Comparison of ENCODE assay signal across 8 cellular contexts in genomic region chr9:128552153-128552743, GRCh38.
DNase-seq lines count a peak whose midpoint lies in the region; ATAC-seq and TF ChIP-seq lines count a peak whose summit lies in the region.

Gene SPTAN1, plus strand, starts transcription at chr9:128552587. Its CDS starts 14,154 bp downstream, at chr9:128566741.

- ATAC-seq in effector memory CD8-positive, alpha-beta T cell (replicated peaks) = peak; percentile 80
- peak; percentile 81 for ATAC-seq in memory B cell (ENCODE audit: low read depth)

- peak within 1 kb of the TSS; percentile 97 to 99 for H3K27ac Mint-ChIP-seq in effector memory CD8-positive, alpha-beta T cell
- H3K27ac Mint-ChIP-seq in memory B cell = no peak within 1 kb of the TSS

- peak; percentile 94 for DNase-seq in COLO668 (lab: John Stamatoyannopoulos, UW; ENCODE audit: unreplicated experiment)
- peak; percentile 100 for DNase-seq in GM20000 (ENCODE audit: low spot score)
- peak; percentile 68 for DNase-seq in HS-5 (ENCODE audit: low read depth)
- peak; percentile 86 for DNase-seq in NK-92 treated with Interleukin-12 subunit alpha and Interleukin-12 subunit beta, amount 100 ng/mL, for 24 hours (lab: John Stamatoyannopoulos, UW)
- peak; percentile 97 for DNase-seq in activated CD8-positive, alpha-beta memory T cell treated with anti-CD3 and anti-CD28 coated beads for 24 hours
- peak; percentile 94 to 96 (median 95) for DNase-seq in effector memory CD8-positive, alpha-beta T cell
- peak; percentile 93 to 95 for DNase-seq in memory B cell (ENCODE audit: low spot score in 2 of 2)
- peak; percentile 83 for DNase-seq in stimulated activated CD8-positive, alpha-beta memory T cell treated with anti-CD3 and anti-CD28 coated beads, Interleukin-12 subunit alpha, Interleukin-12 subunit beta, amount 100 ng/mL, for 1 hour (ENCODE audit: low read depth)

- H3K4me1 Mint-ChIP-seq in effector memory CD8-positive, alpha-beta T cell (ENCODE audit: low read depth in 2 of 2) = peaks cover 20 to 24% of the 10 kb centered on the region in 2 donors
- H3K4me1 Mint-ChIP-seq in memory B cell = peaks cover 17% of the 10 kb centered on the region

- no peaks in the 10 kb centered on the region for H3K27me3 Mint-ChIP-seq in effector memory CD8-positive, alpha-beta T cell
- no peaks in the 10 kb centered on the region for H3K27me3 Mint-ChIP-seq in memory B cell

- no peak for TF ChIP-seq CTCF in GM20000 (IDR thresholded peaks at IDR 0.05; ENCODE audit: extremely low read depth, missing control alignments)

- peaks cover 7% of the 10 kb centered on the region for H3K36me3 Mint-ChIP-seq in effector memory CD8-positive, alpha-beta T cell (ENCODE audit: insufficient read depth)
- no peaks in the 10 kb centered on the region for H3K36me3 Mint-ChIP-seq in memory B cell

- H3K4me3 Mint-ChIP-seq in effector memory CD8-positive, alpha-beta T cell = no peak within 1 kb of the TSS
- H3K4me3 Mint-ChIP-seq in memory B cell = peak within 1 kb of the TSS; percentile 96

- no peaks in the 10 kb centered on the region for H3K9me3 Mint-ChIP-seq in effector memory CD8-positive, alpha-beta T cell
- no peaks in the 10 kb centered on the region for H3K9me3 Mint-ChIP-seq in memory B cell

Comparison
In these comparisons a context has a peak if more than half of its experiments do, and no peak if none do; other contexts are left out.
1. Peak in every context shown above with its lines: DNase-seq and ATAC-seq.